In the genomic region with DNA sequence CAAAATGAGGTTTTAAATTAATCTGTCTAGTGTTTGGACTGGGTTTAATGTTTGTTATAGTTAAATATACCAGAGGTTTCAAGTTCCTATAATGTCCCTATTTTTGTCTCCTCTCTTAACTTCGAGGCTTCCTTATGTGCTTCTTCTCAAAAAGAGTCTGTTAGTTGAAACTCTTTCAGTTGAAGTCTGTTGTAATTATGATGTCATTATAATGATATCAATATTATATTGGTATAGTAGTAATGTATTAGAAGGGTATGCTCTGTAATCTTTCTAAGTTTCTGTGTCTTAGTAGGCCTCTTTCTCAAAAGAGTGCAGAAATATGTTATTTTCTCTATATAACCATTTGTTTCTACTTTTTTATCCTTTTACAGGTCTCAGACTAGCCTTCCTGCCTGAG, we compare ENCODE assay signal across 10 cellular contexts.
"Had no signal": no experiment of that assay in that cellular context is flagged by ENCODE, and none has a peak within 500 bp of the region (broad histone marks: within the 10 kb centered on the region; RNA-seq: fewer than 3 reads in every experiment).

No MANE protein-coding gene starts in this region.

- FAIRE-seq: H1 had no signal

- H3K4me3 ChIP-seq: GM23248, GM23338, HAP-1 had no signal

- H3K9me3 ChIP-seq: HAP-1 had no signal

- H3K27ac ChIP-seq: GM23248 had no signal

- H2AFZ ChIP-seq: GM23248, GM23338 had no signal

- H3K9ac ChIP-seq: GM23248 had no signal

- H3K36me3 ChIP-seq: HAP-1 had no signal

- DNase-seq: GM23248, GOT3, H7, H9, HCEC 1CT, HFFc6 had no signal

- H3K4me2 ChIP-seq: GM23338 had no signal

- ATAC-seq: GM23338, HCT116 had no signal
